In genomic region chr6:122187186-122187585, GRCh38 we compare ENCODE assay signal across 31 cellular contexts.
"Had no signal": no experiment of that assay in that cellular context is flagged by ENCODE, and none has a peak within 500 bp of the region (broad histone marks: within the 10 kb centered on the region; RNA-seq: fewer than 3 reads in every experiment).

No MANE protein-coding gene starts in this region.

- FAIRE-seq: bronchial epithelial cell, TTC549 had no signal

- DNase-seq: activated B cell treated with CpG ODN at 0.5 μM for 24 hours; activated CD4-positive, alpha-beta memory T cell treated with anti-CD3 and anti-CD28 coated beads for 36 hours; activated CD4-positive, alpha-beta T cell treated with anti-CD3 and anti-CD28 coated beads for 4 hours; activated CD4-positive, alpha-beta T cell treated with anti-CD3 and anti-CD28 coated beads, Interleukin-2, amount 10 ng/mL, durations not matched to agents 24 days and 14 days; activated CD4-positive, alpha-beta T cell treated with anti-CD3 and anti-CD28 coated beads, Interleukin-2, amount 50 U/mL, for 1 hour; activated CD4-positive, alpha-beta T cell treated with anti-CD3 and anti-CD28 coated beads, Interleukin-2, amount 50 U/mL, for 4 hours; activated CD4-positive, CD25-positive, alpha-beta regulatory T cell treated with anti-CD3 and anti-CD28 coated beads, Interleukin-2, amount 50 U/mL, for 72 hours; activated CD8-positive, alpha-beta memory T cell treated with anti-CD3 and anti-CD28 coated beads, Interleukin-2, amount 50 U/mL, for 4 hours; activated CD8-positive, alpha-beta T cell treated with anti-CD3 and anti-CD28 coated beads for 36 hours; activated effector memory CD4-positive, alpha-beta T cell treated with anti-CD3 and anti-CD28 coated beads, Interleukin-2, amount 50 U/mL, for 16 hours; activated gamma-delta T cell treated with Interleukin-2 at 50 U/mL for 16 hours; activated naive CD4-positive, alpha-beta T cell treated with anti-CD3 and anti-CD28 coated beads, Interleukin-2, amount 10 ng/mL, durations not matched to agents 7 days and 5 days; activated naive CD4-positive, alpha-beta T cell treated with Interleukin-2 at 50 U/mL for 16 hours; activated naive CD8-positive, alpha-beta T cell treated with anti-CD3 and anti-CD28 coated beads, Interleukin-2, amount 10 ng/mL, durations not matched to agents 7 days and 5 days; activated naive CD8-positive, alpha-beta T cell treated with anti-CD3 and anti-CD28 coated beads, Interleukin-2, amount 50 U/mL, for 24 hours; activated T-cell treated with anti-CD3 and anti-CD28 coated beads for 4 hours; activated T-cell treated with anti-CD3 and anti-CD28 coated beads, Interleukin-2, amount 50 U/mL, for 1 hour; activated T-cell treated with anti-CD3 and anti-CD28 coated beads, Interleukin-2, amount 50 U/mL, for 4 hours; activated T-cell treated with anti-CD3 and anti-CD28 coated beads, Interleukin-2, amount 50 U/mL, for 72 hours; amniotic stem cell; caudate nucleus; cerebellar nuclear complex; T-cell; T-helper 17 cell; T-helper 9 cell had no signal

- H3K4me3 ChIP-seq: ascending aorta, cardiac muscle cell had no signal

- H3K27ac ChIP-seq: ascending aorta, cardiac muscle cell, VCaP had no signal

- H3K4me1 ChIP-seq: ascending aorta had no signal

- H3K36me3 ChIP-seq: ascending aorta, cardiac muscle cell had no signal

- H3K27me3 ChIP-seq: ascending aorta, cardiac muscle cell had no signal

- H3K9me3 ChIP-seq: ascending aorta had no signal

- ATAC-seq: activated CD8-positive, alpha-beta T cell treated with anti-CD3 and anti-CD28 coated beads for 36 hours; activated naive CD8-positive, alpha-beta T cell treated with anti-CD3 and anti-CD28 coated beads, Interleukin-2, amount 50 U/mL, for 24 hours; activated T-cell treated with anti-CD3 and anti-CD28 coated beads, Interleukin-2, amount 50 U/mL, for 4 hours; activated T-cell treated with anti-CD3 and anti-CD28 coated beads, Interleukin-2, amount 50 U/mL, for 72 hours; activated T-helper 17 cell treated with anti-CD3 and anti-CD28 coated beads, Interleukin-2, amount 50 U/mL, for 72 hours; T-cell; T-helper 17 cell had no signal
